4 cellular contexts compared by ENCODE assay signal in the genomic region with DNA sequence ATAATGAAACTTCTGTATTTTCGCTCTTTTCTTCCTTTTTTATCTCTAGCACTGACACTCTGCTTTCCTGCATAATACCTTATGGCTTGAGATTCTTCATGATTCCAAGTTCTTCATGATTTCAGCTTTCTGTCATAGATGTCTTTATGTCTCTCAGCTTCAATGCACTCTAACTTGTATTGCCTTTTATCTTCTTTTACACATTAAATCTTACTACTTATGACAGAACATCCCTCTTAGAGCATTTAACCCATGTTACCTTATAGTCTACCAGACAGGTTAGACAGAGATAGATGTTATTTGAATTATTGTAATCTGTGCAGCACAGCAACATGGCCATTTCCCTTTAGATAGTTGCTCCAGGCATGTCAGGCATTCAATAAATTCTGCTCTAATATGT.
"Had no signal": no experiment of that assay in that cellular context is flagged by ENCODE, and none has a peak within 500 bp of the region (broad histone marks: within the 10 kb centered on the region; RNA-seq: fewer than 3 reads in every experiment).

No MANE protein-coding gene starts in this region.

- H3K27ac Mint-ChIP-seq: GM23338, H9 had no signal

- H3K4me1 Mint-ChIP-seq: GM23338, H9 had no signal

- H3K4me2 ChIP-seq: GM23338 had no signal

- ATAC-seq: GM23338 had no signal

- H3K9me3 Mint-ChIP-seq: GM23338, H9 had no signal

- DNase-seq: H9, HCEC 1CT, IMR-90 had no signal

- H2AFZ ChIP-seq: GM23338 had no signal

- H3K4me3 ChIP-seq: GM23338 had no signal

- H3K4me3 Mint-ChIP-seq: GM23338, H9 had no signal
